In genomic region chr6:49519660-49520059, GRCh38 we compare ENCODE assay signal across 19 cellular contexts. TPM values are rescaled to one million over a fixed set of nuclear protein-coding genes. Genes with fewer than 3 reads are reported as not detected.
DNase-seq lines count a peak whose midpoint lies in the region; ATAC-seq, FAIRE-seq and TF ChIP-seq lines count a peak whose summit lies in the region.
"Had no signal": no experiment of that assay in that cellular context is flagged by ENCODE, and none has a peak within 500 bp of the region (broad histone marks: within the 10 kb centered on the region; RNA-seq: fewer than 3 reads in every experiment).

No MANE protein-coding gene starts in this region.

- H3K27ac ChIP-seq in kidney (ENCODE audit: low read depth in 2 of 2, low read length in 2 of 2) = no peak overlapping the region
- H3K27ac ChIP-seq: sigmoid colon, SJSA1, suprapubic skin had no signal

- peaks cover 0 to 2% (median 0%) of the 10 kb centered on the region in 6 donors for H3K9me3 Mint-ChIP-seq in immature natural killer cell

- peak; percentile 98 for ATAC-seq in GM18868 (IDR thresholded peaks at IDR 0.05; ENCODE audit: unreplicated experiment)
- peak; percentile 83 for ATAC-seq in GM21515 (IDR thresholded peaks at IDR 0.05; ENCODE audit: unreplicated experiment)
- ATAC-seq in HG02981 (IDR thresholded peaks at IDR 0.05; ENCODE audit: unreplicated experiment) = peak; percentile 81
- ATAC-seq in HG03558 (IDR thresholded peaks at IDR 0.05; ENCODE audit: extremely low read depth, unreplicated experiment) = peak; percentile 74
- ATAC-seq in SK-N-SH treated with all-trans-retinoic acid at 6 μM for 48 hours = no peak

- no peaks in the 10 kb centered on the region for H3K36me3 ChIP-seq in kidney (ENCODE audit: control insufficient read depth in 1 of 2, insufficient read depth in 2 of 2, low read length in 2 of 2)
- H3K36me3 ChIP-seq: BE2C, sigmoid colon, SJSA1, suprapubic skin had no signal

- DNase-seq in kidney (no peak), AG20443 (ENCODE audit: low spot score) (no peak), immature natural killer cell (no peak)
- DNase-seq: BE2C; DMS79; Kasumi-1; NCI-H2029; NK-92 treated with Interleukin-12 subunit alpha and Interleukin-12 subunit beta, amount 100 ng/mL, for 24 hours; sigmoid colon had no signal

- H3K4me3 Mint-ChIP-seq in immature natural killer cell = no peak overlapping the region
- H3K4me3 Mint-ChIP-seq: neural crest cell had no signal

- H3K4me3 ChIP-seq in kidney (ENCODE audit: low read length in 2 of 2) = no peak overlapping the region
- H3K4me3 ChIP-seq: sigmoid colon, SJSA1, suprapubic skin had no signal

- H3K9ac ChIP-seq in kidney (ENCODE audit: low read length in 2 of 2) = no peak overlapping the region

- H3K4me1 ChIP-seq in kidney (ENCODE audit: control insufficient read depth in 1 of 2, insufficient read depth in 1 of 2, low read depth in 1 of 2, low read length in 2 of 2) = no peaks in the 10 kb centered on the region
- H3K4me1 ChIP-seq: BE2C, sigmoid colon, SJSA1, suprapubic skin had no signal

- no peaks in the 10 kb centered on the region for H3K36me3 Mint-ChIP-seq in immature natural killer cell

- no peak for FAIRE-seq in kidney (lab: Jason Lieb, UNC)

- peaks cover 0 to 2% (median 0%) of the 10 kb centered on the region in 3 donors for H3K27me3 Mint-ChIP-seq in immature natural killer cell (ENCODE audit: low read depth in 3 of 3)

- no peaks in the 10 kb centered on the region for H3K4me1 Mint-ChIP-seq in immature natural killer cell
- H3K4me1 Mint-ChIP-seq: neural crest cell had no signal

- H3K9me3 ChIP-seq in kidney (ENCODE audit: control insufficient read depth in 1 of 2, low read length in 2 of 2) = no peaks in the 10 kb centered on the region
- H3K9me3 ChIP-seq: BE2C, sigmoid colon, SJSA1, suprapubic skin had no signal

- intact Hi-C loops in kidney (cut with DNase I) = no loop called here

- TF ChIP-seq CTCF in kidney (IDR thresholded peaks at IDR 0.05; ENCODE audit: borderline replicate concordance, extremely low read depth, insufficient read depth) = no peak

- no peak overlapping the region for H3K27ac Mint-ChIP-seq in immature natural killer cell

TF ChIP-seq in SK-N-SH treated with all-trans-retinoic acid at 6 μM for 48 hours, 23 proteins besides CTCF, POLR2A, EP300 and RAD21:
- TF ChIP-seq CSRNP3 (CRISPR knock-in tag; IDR thresholded peaks at IDR 0.05) = no peak
- no peak for TF ChIP-seq CREB5 (CRISPR knock-in tag; IDR thresholded peaks at IDR 0.05; ENCODE audit: low read depth)
- TF ChIP-seq ZNF70 (CRISPR knock-in tag; IDR thresholded peaks at IDR 0.05) = no peak
- TF ChIP-seq BACH2 (CRISPR knock-in tag; IDR thresholded peaks at IDR 0.05; ENCODE audit: borderline replicate concordance) = no peak
- no peak for TF ChIP-seq CSDC2 (CRISPR knock-in tag; IDR thresholded peaks at IDR 0.05)
- TF ChIP-seq ZNF565 (CRISPR knock-in tag; conservative IDR thresholded peaks at IDR 0.05; ENCODE audit: low read depth) = no peak
- TF ChIP-seq ZC3H10 (CRISPR knock-in tag; IDR thresholded peaks at IDR 0.05) = no peak
- TF ChIP-seq GLIS3 (CRISPR knock-in tag; IDR thresholded peaks at IDR 0.05) = no peak
- TF ChIP-seq POU6F1 (CRISPR knock-in tag; IDR thresholded peaks at IDR 0.05; ENCODE audit: borderline replicate concordance, low read depth) = no peak

RNA-seq across cellular contexts. Expression of gene GLYATL3, which starts 19.9 kb away (rescaled TPM):
- not detected for total RNA-seq in kidney
- polyA plus RNA-seq in kidney (ENCODE audit: insufficient read depth, low read depth, low replicate concordance) = not detected
- polyA plus RNA-seq in immature natural killer cell = not detected
- total RNA-seq: lower leg skin, neural crest cell, sigmoid colon, SJSA1, suprapubic skin had no signal
- polyA plus RNA-seq: esophagus had no signal

RNA-seq across cellular contexts. Expression of gene C6orf141, which starts 30.8 kb away (rescaled TPM):
- 2.2 TPM for total RNA-seq in kidney
- not detected for polyA plus RNA-seq in kidney (ENCODE audit: insufficient read depth, low read depth, low replicate concordance)
- polyA plus RNA-seq in immature natural killer cell = not detected
- total RNA-seq: SJSA1 had no signal

RNA-seq across cellular contexts. Expression of gene CENPQ, which starts 56.5 kb away (rescaled TPM):
- total RNA-seq in kidney = 4.2 TPM
- polyA plus RNA-seq in kidney (ENCODE audit: insufficient read depth, low read depth, low replicate concordance) (3.9 TPM), immature natural killer cell (1 to 10 TPM; 2.3 to 5.2 (median 2.3) TPM)

RNA-seq across cellular contexts. Expression of gene MMUT, which starts 56.6 kb away (rescaled TPM):
- total RNA-seq in kidney = 26.6 TPM
- 34.8 TPM for polyA plus RNA-seq in kidney (ENCODE audit: insufficient read depth, low read depth, low replicate concordance)
- polyA plus RNA-seq in immature natural killer cell = 1 to 10 TPM; 5.6 to 8.5 (median 8.2) TPM
